ENCODE assay signal across 10 cellular contexts in genomic region chr16:2178321-2179106, GRCh38. TPM values are rescaled to one million over a fixed set of nuclear protein-coding genes. Genes with fewer than 3 reads are reported as not detected.
DNase-seq lines count a peak whose midpoint lies in the region; ATAC-seq lines count a peak whose summit lies in the region.
"Had no signal": no experiment of that assay in that cellular context is flagged by ENCODE, and none has a peak within 500 bp of the region (broad histone marks: within the 10 kb centered on the region; RNA-seq: fewer than 3 reads in every experiment).

No MANE protein-coding gene starts in this region.

- DNase-seq in 8988T = peak; percentile 58
- peak; percentile 43 for DNase-seq in NAMALWA (ENCODE audit: low spot score)
- peak in 1 of 2 donors; percentile 31 for DNase-seq in activated naive CD4-positive, alpha-beta T cell treated with anti-CD3 and anti-CD28 coated beads, Interleukin-2, amount 50 U/mL, for 72 hours (ENCODE audit: low spot score in 2 of 2)
- DNase-seq in left colon = no peak
- no peak for DNase-seq in SKM-1 treated with dmso at 0.1 percent for 144 hours (lab: John Stamatoyannopoulos, UW; ENCODE audit: unreplicated experiment)
- DNase-seq: heart left ventricle had no signal

- no peak overlapping the region for H3K27ac Mint-ChIP-seq in activated naive CD4-positive, alpha-beta T cell treated with anti-CD3 and anti-CD28 coated beads, Interleukin-2, amount 50 U/mL, for 72 hours

- no peaks in the 10 kb centered on the region for H3K36me3 Mint-ChIP-seq in activated naive CD4-positive, alpha-beta T cell treated with anti-CD3 and anti-CD28 coated beads, Interleukin-2, amount 50 U/mL, for 72 hours

- peak; percentile 27 to 63 for ATAC-seq in activated naive CD4-positive, alpha-beta T cell treated with anti-CD3 and anti-CD28 coated beads, Interleukin-2, amount 50 U/mL, for 72 hours
- ATAC-seq in left colon = peak; percentile 23
- no peak for ATAC-seq in GM18517 (IDR thresholded peaks at IDR 0.05; ENCODE audit: unreplicated experiment)
- no peak for ATAC-seq in HG02884 (IDR thresholded peaks at IDR 0.05; ENCODE audit: unreplicated experiment)
- no peak for ATAC-seq in HG02763 (IDR thresholded peaks at IDR 0.05; ENCODE audit: unreplicated experiment)

- intact Hi-C loops in left colon (cut with DNase I, micrococcal nuclease) = no loop called here

- no peaks in the 10 kb centered on the region for H3K9me3 Mint-ChIP-seq in activated naive CD4-positive, alpha-beta T cell treated with anti-CD3 and anti-CD28 coated beads, Interleukin-2, amount 50 U/mL, for 72 hours

RNA-seq across cellular contexts. Expression of gene CASKIN1, which starts 17.9 kb away (rescaled TPM):
- total RNA-seq in activated naive CD4-positive, alpha-beta T cell treated with anti-CD3 and anti-CD28 coated beads, Interleukin-2, amount 50 U/mL, for 72 hours = 10 to 100 TPM in 1 of 2 donors, under 1 TPM in 1; 0.77 to 11.3 TPM
- under 1 TPM; 0.11 to 0.15 TPM for total RNA-seq in left colon
- total RNA-seq: M059J had no signal

RNA-seq across cellular contexts. Expression of gene TRAF7, which starts 22.9 kb away (rescaled TPM):
- 10 to 100 TPM; 67.7 to 92.0 TPM for total RNA-seq in activated naive CD4-positive, alpha-beta T cell treated with anti-CD3 and anti-CD28 coated beads, Interleukin-2, amount 50 U/mL, for 72 hours
- total RNA-seq in left colon = 10 to 100 TPM; 94.5 to 99.8 TPM

RNA-seq across cellular contexts. Expression of gene MLST8, which starts 26.7 kb away (rescaled TPM):
- total RNA-seq in activated naive CD4-positive, alpha-beta T cell treated with anti-CD3 and anti-CD28 coated beads, Interleukin-2, amount 50 U/mL, for 72 hours = 10 to 100 TPM; 49.5 to 52.2 TPM
- total RNA-seq in left colon = 10 to 100 TPM; 26.7 to 31.4 TPM

RNA-seq across cellular contexts. Expression of gene RAB26, which starts 30.1 kb away (rescaled TPM):
- total RNA-seq in activated naive CD4-positive, alpha-beta T cell treated with anti-CD3 and anti-CD28 coated beads, Interleukin-2, amount 50 U/mL, for 72 hours = under 1 TPM in 1 of 2 donors, not detected in 1; 0.80 TPM
- total RNA-seq in left colon = 10 to 100 TPM; 24.9 to 27.2 TPM

RNA-seq across cellular contexts. Expression of gene BRICD5, which starts 32.1 kb away (rescaled TPM):
- total RNA-seq in activated naive CD4-positive, alpha-beta T cell treated with anti-CD3 and anti-CD28 coated beads, Interleukin-2, amount 50 U/mL, for 72 hours = 10 to 100 TPM in 1 of 2 donors, 1 to 10 TPM in 1; 6.3 to 10.3 TPM
- 10 to 100 TPM in 1 of 2 donors, 1 to 10 TPM in 1; 6.1 to 14.4 TPM for total RNA-seq in left colon

Comparison
In these comparisons a context has a peak if more than half of its experiments do, and no peak if none do; other contexts are left out.
1. DNase-seq: peak in 8988T (single experiment) and NAMALWA (single experiment); none in left colon (0 of 2) and SKM-1 treated with dmso at 0.1 percent for 144 hours (single experiment).
2. ATAC-seq: peak in activated naive CD4-positive, alpha-beta T cell treated with anti-CD3 and anti-CD28 coated beads, Interleukin-2, amount 50 U/mL, for 72 hours (2 of 2) and left colon (single experiment); none in GM18517 (single experiment), HG02884 (single experiment) and HG02763 (single experiment).